7 cellular contexts compared by ENCODE assay signal in genomic region chr5:93557205-93557604, GRCh38. TPM values are rescaled to one million over a fixed set of nuclear protein-coding genes. Genes with fewer than 3 reads are reported as not detected.
"Had no signal": no experiment of that assay in that cellular context is flagged by ENCODE, and none has a peak within 500 bp of the region (broad histone marks: within the 10 kb centered on the region; RNA-seq: fewer than 3 reads in every experiment).

No MANE protein-coding gene starts in this region.

- DNase-seq: IMR-90, KBM-7, KG1 had no signal

- H3K4me3 ChIP-seq: K562 had no signal

- ATAC-seq: HepG2, K562 had no signal

- H3K4me2 ChIP-seq: KMS-11 had no signal

- H3K9ac ChIP-seq: KMS-11 had no signal

- H3K27ac ChIP-seq: HL-60, KMS-11 had no signal

RNA-seq across cellular contexts. Expression of gene NR2F1-AS1, which starts 23.8 kb away (rescaled TPM):
- total RNA-seq: K562 had no signal
